1 cellular context compared by ENCODE assay signal in genomic region chr1:201169203-201169602, GRCh38.
TF ChIP-seq lines count a peak whose summit lies in the region.

No MANE protein-coding gene starts in this region.

TF ChIP-seq in IMR-90, 13 proteins besides CTCF, POLR2A, EP300 and RAD21:
- TF ChIP-seq MXI1 (IDR thresholded peaks at IDR 0.05; ENCODE audit: borderline replicate concordance, low read depth, low read length) (no peak), MAZ (IDR thresholded peaks at IDR 0.05; ENCODE audit: borderline replicate concordance, low read depth, low read length) (no peak), SMC3 (IDR thresholded peaks at IDR 0.05; ENCODE audit: low read depth, low read length) (no peak), MAFK (IDR thresholded peaks at IDR 0.05; ENCODE audit: low read depth, low read length) (no peak), RCOR1 (IDR thresholded peaks at IDR 0.05; ENCODE audit: insufficient replicate concordance, low read length) (no peak), NFE2L2 (IDR thresholded peaks at IDR 0.05; ENCODE audit: low read depth, low read length) (no peak), CHD1 (IDR thresholded peaks at IDR 0.05; ENCODE audit: low read depth, low read length) (no peak), BHLHE40 (IDR thresholded peaks at IDR 0.05; ENCODE audit: low read depth, low read length) (no peak)
